ENCODE assay signal across 13 cellular contexts in the genomic region with DNA sequence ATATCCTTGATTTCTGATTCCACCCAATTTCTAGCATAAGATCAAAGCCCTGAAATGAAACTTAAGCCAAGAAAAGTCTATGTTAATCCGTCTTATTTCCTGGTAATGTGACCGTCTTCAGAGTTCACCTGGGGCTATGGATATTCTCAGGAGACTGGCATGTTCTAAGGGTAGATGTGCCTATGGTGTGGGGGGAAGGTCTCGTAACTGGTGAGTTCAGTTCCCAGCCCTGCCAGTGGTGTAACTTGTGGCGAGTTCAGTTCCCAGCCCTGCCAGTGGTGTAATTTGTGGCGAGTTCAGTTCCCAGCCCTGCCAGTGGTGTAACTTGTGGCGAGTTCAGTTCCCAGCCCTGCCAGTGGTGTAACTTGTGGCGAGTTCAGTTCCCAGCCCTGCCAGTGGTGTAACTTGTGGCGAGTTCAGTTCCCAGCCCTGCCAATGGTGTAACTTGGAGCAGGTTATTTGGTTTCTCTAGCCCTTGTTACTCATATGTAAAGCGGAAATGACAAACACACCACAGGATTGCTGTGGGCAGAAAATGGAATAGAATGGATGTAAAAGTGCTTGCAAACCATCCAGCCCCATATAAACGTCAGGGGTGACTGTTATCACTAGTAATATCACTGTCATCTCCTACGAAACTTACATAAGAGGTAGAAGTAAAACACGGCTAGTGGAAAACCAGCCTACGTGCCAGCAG. TPM values are rescaled to one million over a fixed set of nuclear protein-coding genes. Genes with fewer than 3 reads are reported as not detected.
DNase-seq lines count a peak whose midpoint lies in the region; ATAC-seq lines count a peak whose summit lies in the region.
"Had no signal": no experiment of that assay in that cellular context is flagged by ENCODE, and none has a peak within 500 bp of the region (broad histone marks: within the 10 kb centered on the region; RNA-seq: fewer than 3 reads in every experiment).

No MANE protein-coding gene starts in this region.

- intact Hi-C loops in naive thymus-derived CD4-positive, alpha-beta T cell (cut with micrococcal nuclease), result no loop called here

- peaks cover 7 to 34% (median 14%) of the 10 kb centered on the region in 3 experiments for H3K36me3 ChIP-seq in naive thymus-derived CD4-positive, alpha-beta T cell (ENCODE audit: control insufficient read depth in 2 of 3, insufficient read depth in 3 of 3, low read length in 3 of 3)

- peaks cover 0 to 7% (median 0%) of the 10 kb centered on the region in 7 donors for H3K4me1 Mint-ChIP-seq in naive thymus-derived CD4-positive, alpha-beta T cell

- no peak overlapping the region for H3K4me3 Mint-ChIP-seq in naive thymus-derived CD4-positive, alpha-beta T cell
- H3K4me3 Mint-ChIP-seq: activated naive CD8-positive, alpha-beta T cell treated with anti-CD3 and anti-CD28 coated beads, Interleukin-2, amount 10 ng/mL, durations not matched to agents 7 days and 5 days had no signal

- no peak overlapping the region for H3K27ac ChIP-seq in naive thymus-derived CD4-positive, alpha-beta T cell (ENCODE audit: low read depth, low read length)
- H3K27ac ChIP-seq: SK-N-MC had no signal

- no peaks in the 10 kb centered on the region for H3K4me1 ChIP-seq in naive thymus-derived CD4-positive, alpha-beta T cell (ENCODE audit: control insufficient read depth in 2 of 2, insufficient read depth in 2 of 2, low read length in 2 of 2)

- peak; percentile 17 for DNase-seq in activated CD4-positive, alpha-beta T cell treated with anti-CD3 and anti-CD28 coated beads for 48 hours
- DNase-seq in activated CD4-positive, alpha-beta T cell treated with anti-CD3 and anti-CD28 coated beads for 4 hours, result no peak
- DNase-seq in Jurkat, Clone E6-1 (ENCODE audit: low read depth, low spot score), result peak; percentile 86
- DNase-seq in activated T-helper 9 cell treated with anti-CD3 and anti-CD28 coated beads, Interleukin-2, amount 50 U/mL, for 16 hours (ENCODE audit: low read depth), result peak; percentile 8
- DNase-seq in naive thymus-derived CD4-positive, alpha-beta T cell, result no peak
- DNase-seq in KBM-7 (no peak), C1 segment of cervical spinal cord (lab: John Stamatoyannopoulos, UW) (no peak)
- DNase-seq: 8988T; activated naive CD8-positive, alpha-beta T cell treated with anti-CD3 and anti-CD28 coated beads, Interleukin-2, amount 10 ng/mL, durations not matched to agents 7 days and 5 days; hippocampal formation; NCI-H748 treated with DMSO at 0.1 percent for 48 hours had no signal

- no peak overlapping the region for H3K27ac Mint-ChIP-seq in naive thymus-derived CD4-positive, alpha-beta T cell
- H3K27ac Mint-ChIP-seq: activated naive CD8-positive, alpha-beta T cell treated with anti-CD3 and anti-CD28 coated beads, Interleukin-2, amount 10 ng/mL, durations not matched to agents 7 days and 5 days had no signal

- POLR2A ChIA-PET in naive thymus-derived CD4-positive, alpha-beta T cell (lab: Charles Lee), result no interaction called here

- peaks cover 0 to 5% (median 0%) of the 10 kb centered on the region in 11 donors for H3K9me3 Mint-ChIP-seq in naive thymus-derived CD4-positive, alpha-beta T cell
- H3K9me3 Mint-ChIP-seq: activated naive CD8-positive, alpha-beta T cell treated with anti-CD3 and anti-CD28 coated beads, Interleukin-2, amount 10 ng/mL, durations not matched to agents 7 days and 5 days had no signal

- peaks cover 0 to 47% (median 20%) of the 10 kb centered on the region in 5 donors for H3K36me3 Mint-ChIP-seq in naive thymus-derived CD4-positive, alpha-beta T cell

- H3K9me3 ChIP-seq in naive thymus-derived CD4-positive, alpha-beta T cell (ENCODE audit: control insufficient read depth in 2 of 3, low read length in 3 of 3), result no peaks in the 10 kb centered on the region

- H3K4me3 ChIP-seq in Jurkat, Clone E6-1 (ENCODE audit: low read length), result no peak overlapping the region
- no peak overlapping the region for H3K4me3 ChIP-seq in naive thymus-derived CD4-positive, alpha-beta T cell (ENCODE audit: low read length)
- H3K4me3 ChIP-seq: SK-N-MC had no signal

- peak; percentile 58 for ATAC-seq in naive thymus-derived CD4-positive, alpha-beta T cell
- ATAC-seq in GM18519 (IDR thresholded peaks at IDR 0.05; ENCODE audit: low FRiP score, unreplicated experiment), result no peak

- H3K27me3 Mint-ChIP-seq in naive thymus-derived CD4-positive, alpha-beta T cell, result no peaks in the 10 kb centered on the region
- H3K27me3 Mint-ChIP-seq: activated naive CD8-positive, alpha-beta T cell treated with anti-CD3 and anti-CD28 coated beads, Interleukin-2, amount 10 ng/mL, durations not matched to agents 7 days and 5 days had no signal

- CTCF ChIA-PET in naive thymus-derived CD4-positive, alpha-beta T cell (lab: Charles Lee), result no interaction called here

- H3K27me3 ChIP-seq in naive thymus-derived CD4-positive, alpha-beta T cell (ENCODE audit: control insufficient read depth in 2 of 2, insufficient read depth in 2 of 2, low read length in 2 of 2), result no peaks in the 10 kb centered on the region

- in situ Hi-C loops in KBM-7 (cut with MboI; ENCODE audit: low pct_unique_long_range_greater_than_20kb, low sequenced_read_pairs), result no loop called here

RNA-seq across cellular contexts. Expression of a gene that starts 30.4 kb away (rescaled TPM):
- 1.9 TPM for polyA plus RNA-seq in Jurkat, Clone E6-1 (2012; ENCODE audit: insufficient read depth, insufficient read length)
- total RNA-seq in naive thymus-derived CD4-positive, alpha-beta T cell, result not detected
- polyA plus RNA-seq in naive thymus-derived CD4-positive, alpha-beta T cell, result 1 to 10 TPM in 1 of 2 donors, under 1 TPM in 1; 0.39 to 1.4 TPM
- total RNA-seq: activated naive CD8-positive, alpha-beta T cell treated with anti-CD3 and anti-CD28 coated beads, Interleukin-2, amount 10 ng/mL, durations not matched to agents 7 days and 5 days had no signal

RNA-seq across cellular contexts. Expression of a gene that starts 35.6 kb away (rescaled TPM):
- polyA plus RNA-seq in Jurkat, Clone E6-1 (2012; ENCODE audit: insufficient read depth, insufficient read length), result not detected
- total RNA-seq in naive thymus-derived CD4-positive, alpha-beta T cell, result under 1 TPM in 1 of 5 experiments, not detected in 4; 0.58 TPM
- polyA plus RNA-seq in naive thymus-derived CD4-positive, alpha-beta T cell, result not detected
- total RNA-seq: activated naive CD8-positive, alpha-beta T cell treated with anti-CD3 and anti-CD28 coated beads, Interleukin-2, amount 10 ng/mL, durations not matched to agents 7 days and 5 days had no signal

RNA-seq across cellular contexts. Expression of a gene that starts 40.8 kb away (rescaled TPM):
- 22.7 TPM for polyA plus RNA-seq in Jurkat, Clone E6-1 (2012; ENCODE audit: insufficient read depth, insufficient read length)
- total RNA-seq in naive thymus-derived CD4-positive, alpha-beta T cell, result 10 to 100 TPM; 47.5 to 87.6 (median 62.9) TPM
- 10 to 100 TPM; 11.5 to 12.8 TPM for polyA plus RNA-seq in naive thymus-derived CD4-positive, alpha-beta T cell

Comparison
In these comparisons a context has a peak if more than half of its experiments do, and no peak if none do; other contexts are left out.
1. DNase-seq: peak in activated CD4-positive, alpha-beta T cell treated with anti-CD3 and anti-CD28 coated beads for 48 hours (single experiment), Jurkat, Clone E6-1 (single experiment) and activated T-helper 9 cell treated with anti-CD3 and anti-CD28 coated beads, Interleukin-2, amount 50 U/mL, for 16 hours (single experiment); none in activated CD4-positive, alpha-beta T cell treated with anti-CD3 and anti-CD28 coated beads for 4 hours (0 of 2), naive thymus-derived CD4-positive, alpha-beta T cell (0 of 9), KBM-7 (single experiment) and C1 segment of cervical spinal cord (0 of 14).